Comparison of ENCODE assay signal across 18 cellular contexts in genomic region chr7:158031820-158032424, GRCh38.
"Had no signal": no experiment of that assay in that cellular context is flagged by ENCODE, and none has a peak within 500 bp of the region (broad histone marks: within the 10 kb centered on the region; RNA-seq: fewer than 3 reads in every experiment).

No MANE protein-coding gene starts in this region.

- ATAC-seq: activated naive CD4-positive, alpha-beta T cell treated with anti-CD3 and anti-CD28 coated beads, Interleukin-2, amount 50 U/mL, for 72 hours; left cardiac atrium; mucosa of descending colon had no signal

- H3K4me3 ChIP-seq: esophagus muscularis mucosa, mucosa of descending colon, right atrium auricular region, suprapubic skin, upper lobe of left lung had no signal

- H3K27me3 ChIP-seq: brain microvascular endothelial cell, right atrium auricular region, upper lobe of left lung had no signal

- H3K27ac ChIP-seq: brain microvascular endothelial cell, dorsolateral prefrontal cortex, esophagus muscularis mucosa, parathyroid adenoma, right atrium auricular region, suprapubic skin, upper lobe of left lung had no signal

- H3K4me1 ChIP-seq: esophagus muscularis mucosa, parathyroid adenoma, right atrium auricular region, suprapubic skin, upper lobe of left lung had no signal

- H3K36me3 ChIP-seq: brain microvascular endothelial cell, esophagus muscularis mucosa, right atrium auricular region, suprapubic skin, upper lobe of left lung had no signal

- H3K36me3 Mint-ChIP-seq: immature natural killer cell had no signal

- H3K9me3 ChIP-seq: mucosa of descending colon, suprapubic skin had no signal

- H3K4me1 Mint-ChIP-seq: immature natural killer cell had no signal

- H2AFZ ChIP-seq: parathyroid adenoma had no signal

- H3K4me3 Mint-ChIP-seq: immature natural killer cell; T-helper 2 cell treated with Interferon-gamma antibody and Interleukin-4, amounts not matched to agents 5 μg/mL and 100 μg/mL, for 36 hours had no signal

- H3K9ac ChIP-seq: parathyroid adenoma had no signal

- DNase-seq: activated CD4-positive, alpha-beta T cell treated with anti-CD3 and anti-CD28 coated beads, Interleukin-2, amount 50 U/mL, for 1 hour; brain microvascular endothelial cell; immature natural killer cell; left cardiac atrium; mammary epithelial cell; mucosa of descending colon; stimulated activated CD4-positive, alpha-beta T cell treated with anti-CD3 and anti-CD28 coated beads, Interleukin-2, amount 100 ng/mL, for 24 hours; stimulated activated naive CD4-positive, alpha-beta T cell treated with Interleukin-2 at 50 U/mL for 16 hours; SW 1271 had no signal

- H3K27ac Mint-ChIP-seq: activated naive CD4-positive, alpha-beta T cell treated with anti-CD3 and anti-CD28 coated beads, Interleukin-2, amount 50 U/mL, for 72 hours; activated T-helper 2 cell treated with anti-CD3 and anti-CD28 coated beads, Interferon-gamma antibody, Interleukin-2, Interleukin-4, amounts not matched to agents 10 μg/mL and 5 μg/mL and 100 μg/mL, durations not matched to agents 14 hours and 24 hours and 36 hours; immature natural killer cell; T-helper 2 cell treated with Interferon-gamma antibody and Interleukin-4, amounts not matched to agents 5 μg/mL and 100 μg/mL, for 36 hours had no signal
